8 cellular contexts compared by ENCODE assay signal in the genomic region with DNA sequence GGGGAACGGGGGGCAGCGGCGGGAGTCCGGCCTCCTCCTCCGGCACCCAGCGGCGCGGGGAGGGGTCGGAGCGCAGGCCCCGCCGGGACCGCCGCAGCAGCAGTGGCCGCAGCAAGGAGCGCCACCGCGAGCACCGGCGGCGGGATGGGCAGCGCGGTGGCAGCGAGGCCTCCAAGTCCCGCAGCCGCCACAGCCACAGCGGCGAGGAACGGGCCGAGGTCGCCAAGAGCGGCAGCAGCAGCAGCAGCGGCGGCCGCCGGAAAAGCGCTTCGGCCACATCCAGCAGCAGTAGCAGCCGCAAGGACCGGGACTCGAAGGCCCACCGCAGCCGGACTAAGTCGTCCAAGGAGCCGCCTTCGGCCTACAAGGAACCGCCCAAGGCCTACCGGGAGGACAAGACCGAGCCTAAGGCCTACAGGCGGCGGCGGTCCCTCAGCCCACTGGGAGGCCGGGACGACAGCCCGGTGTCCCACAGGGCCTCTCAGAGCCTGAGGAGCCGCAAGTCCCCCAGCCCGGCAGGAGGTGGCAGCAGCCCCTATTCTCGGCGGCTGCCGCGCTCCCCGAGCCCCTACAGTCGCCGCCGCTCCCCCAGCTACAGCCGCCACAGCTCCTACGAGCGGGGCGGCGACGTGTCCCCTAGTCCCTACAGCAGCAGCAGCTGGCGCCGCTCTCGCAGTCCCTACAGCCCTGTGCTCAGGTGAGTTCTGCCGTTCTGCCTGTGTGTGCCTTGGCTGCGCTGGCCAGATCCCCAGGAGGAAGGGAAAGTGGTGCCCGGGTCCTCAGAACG. TPM values are rescaled to one million over a fixed set of nuclear protein-coding genes. Genes with fewer than 3 reads are reported as not detected.
DNase-seq lines count a peak whose midpoint lies in the region; ATAC-seq and TF ChIP-seq lines count a peak whose summit lies in the region.

No MANE protein-coding gene starts in this region.

- H3K27me3 Mint-ChIP-seq in natural killer cell (ENCODE audit: low read depth in 2 of 2) = no peaks in the 10 kb centered on the region

- H3K79me2 ChIP-seq in PC-3 (ENCODE audit: low read length) (peaks cover 69% of the 10 kb centered on the region), fibroblast of lung (ENCODE audit: control insufficient read depth, insufficient read depth, low read length) (peaks cover 61% of the 10 kb centered on the region)

- H3K36me3 ChIP-seq in PC-3 (ENCODE audit: low read depth, low read length) (no peaks in the 10 kb centered on the region), fibroblast of lung (ENCODE audit: control insufficient read depth, insufficient read depth, low read length) (no peaks in the 10 kb centered on the region)

- H3K9me3 Mint-ChIP-seq in natural killer cell = no peaks in the 10 kb centered on the region

- TF ChIP-seq POLR2A in GM18951 (IDR thresholded peaks at IDR 0.05; ENCODE audit: extremely low read depth, insufficient read depth, insufficient read length) = peak; percentile 33

- no peaks in the 10 kb centered on the region for H3K36me3 Mint-ChIP-seq in natural killer cell

- peak overlapping the region; percentile 95 to 98 for H3K27ac Mint-ChIP-seq in natural killer cell

- H3K4me1 ChIP-seq in PC-3 (ENCODE audit: insufficient read depth, low read length) (peaks cover 18% of the 10 kb centered on the region), fibroblast of lung (ENCODE audit: control insufficient read depth, extremely low read depth, insufficient read depth, low read length) (peaks cover 5% of the 10 kb centered on the region)

- H3K4me2 ChIP-seq in PC-3 (ENCODE audit: low read length) (peak overlapping the region; percentile 93), fibroblast of lung (ENCODE audit: extremely low read depth, insufficient read depth, low read length) (peak overlapping the region; percentile 92)

- H3K9ac ChIP-seq in PC-3 (ENCODE audit: low read length) = peak overlapping the region; percentile 96
- peak overlapping the region; percentile 96 for H3K9ac ChIP-seq in fibroblast of lung (ENCODE audit: insufficient read depth, low read length)

- H2AFZ ChIP-seq in PC-3 (ENCODE audit: low read length) (no peak overlapping the region), fibroblast of lung (ENCODE audit: low read length) (no peak overlapping the region)

- intact Hi-C loops in PC-3 (cut with micrococcal nuclease) = loop anchor here (5.0 kb wide), 1 partner anchor 51 kb away; no protein-coding TSS in a partner anchor
- intact Hi-C loops in natural killer cell (cut with micrococcal nuclease) = loop anchor here (1.0 to 5.0 kb wide), 2 partner anchors 36 to 101 kb away; no protein-coding TSS in a partner anchor

- ATAC-seq in HG03342 (IDR thresholded peaks at IDR 0.05; ENCODE audit: unreplicated experiment) (peak; percentile 33), PC-3 (peak; percentile 4), natural killer cell (peak in 2 of 3 donors; percentile 5)

- H3K27ac ChIP-seq in PC-3 (ENCODE audit: low read length) (no peak overlapping the region), fibroblast of lung (ENCODE audit: insufficient read depth, low read length) (peak overlapping the region; percentile 97)

- H3K9me3 ChIP-seq in PC-3 (ENCODE audit: low read length) = no peaks in the 10 kb centered on the region
- no peaks in the 10 kb centered on the region for H3K9me3 ChIP-seq in fibroblast of lung (ENCODE audit: control insufficient read depth, insufficient read depth, low read depth, low read length)

- H3K4me1 Mint-ChIP-seq in natural killer cell = peaks cover 56 to 66% of the 10 kb centered on the region in 2 donors

- POLR2A ChIA-PET in PC-3 (lab: Charles Lee; ENCODE audit: unreplicated experiment) = interaction anchor here (0.6 kb wide), 1 partner anchor 67 kb away, joined by 14 read pairs; no protein-coding TSS in a partner anchor

- H3K4me3 ChIP-seq in PC-3 (ENCODE audit: low read length) (peak overlapping the region; percentile 92), fibroblast of lung (replicated peaks in 1 of 4; ENCODE audit: control extremely low read depth in 1 of 4, insufficient read depth in 1 of 4, low read depth in 3 of 4, low read length in 4 of 4) (peak overlapping the region; percentile 56 to 97 (median 90))

- peak overlapping the region; percentile 98 for H3K4me3 Mint-ChIP-seq in natural killer cell

- no peaks in the 10 kb centered on the region for H3K9me2 ChIP-seq in PC-3 (replicated peaks; ENCODE audit: low read length)

- TF ChIP-seq CTCF in PC-3 (conservative IDR thresholded peaks at IDR 0.05; ENCODE audit: low read depth, low read length) (peak; percentile 32; the same call in 1 of the 2 replicates), fibroblast of lung (conservative IDR thresholded peaks at IDR 0.05 in 1 of 2, IDR thresholded peaks at IDR 0.05 in 1 of 2; ENCODE audit: low read depth in 1 of 2, low read length in 2 of 2) (peak in 1 of 2 donors; percentile 39), natural killer cell (IDR thresholded peaks at IDR 0.05) (peak; percentile 18)

- H3K27me3 ChIP-seq in PC-3 (ENCODE audit: low read length) = no peaks in the 10 kb centered on the region
- no peaks in the 10 kb centered on the region for H3K27me3 ChIP-seq in fibroblast of lung (ENCODE audit: control insufficient read depth, insufficient read depth, low read length)

- CTCF ChIA-PET in PC-3 (lab: Charles Lee) = interaction anchor here (0.6 to 1.2 kb wide), 2 partner anchors 49 to 101 kb away, joined by 4 to 8 read pairs; no protein-coding TSS in a partner anchor

- DNase-seq in Ammon's horn (ENCODE audit: low spot score) = peak; percentile 62
- peak; percentile 44 for DNase-seq in PC-3
- peak; percentile 51 for DNase-seq in activated T-helper 1 cell treated with Interleukin-2 at 50 U/mL for 16 hours (ENCODE audit: low read depth)
- peak; percentile 62 to 64 for DNase-seq in fibroblast of lung (ENCODE audit: low read depth in 2 of 2)
- DNase-seq in natural killer cell = peak; percentile 59
- DNase-seq in stimulated activated naive CD4-positive, alpha-beta T cell treated with Interleukin-2 at 50 U/mL for 16 hours (lab: John Stamatoyannopoulos, UW) = peak; percentile 59

- in situ Hi-C loops in GM18951 (cut with MboI; ENCODE audit: low sequenced_read_pairs, unreplicated experiment) = no loop called here

- H4K20me1 ChIP-seq in PC-3 (ENCODE audit: low read length) = peaks cover 48% of the 10 kb centered on the region
- peaks cover 8% of the 10 kb centered on the region for H4K20me1 ChIP-seq in fibroblast of lung (ENCODE audit: control insufficient read depth, extremely low read depth, insufficient read depth, low read length)

- BruUV-seq in PC-3 (replicated peaks; lab: Mats Ljungman, UMichigan) = no TSS peak

- H3F3A ChIP-seq in PC-3 (ENCODE audit: low read length, unreplicated experiment) = no peaks in the 10 kb centered on the region

RNA-seq across cellular contexts. Expression of a gene that starts 1.3 kb away (rescaled TPM):
- total RNA-seq in PC-3 (2014; rRNA removed) (34.9 and 37.1 TPM in 2 replicates), fibroblast of lung (76.3 and 76.8 TPM in 2 replicates), natural killer cell (100 to 1,000 TPM; 149 to 179 (median 163) TPM)
- 32.7 and 35.3 TPM in 2 replicates for polyA plus RNA-seq in fibroblast of lung
- polyA plus RNA-seq in fibroblast of lung (2012) = 18.0 and 19.5 TPM in 2 replicates
- 18.2 and 34.5 TPM in 2 replicates for polyA minus RNA-seq in fibroblast of lung (ENCODE audit: low replicate concordance)
